ENCODE assay signal across 33 cellular contexts in the genomic region with DNA sequence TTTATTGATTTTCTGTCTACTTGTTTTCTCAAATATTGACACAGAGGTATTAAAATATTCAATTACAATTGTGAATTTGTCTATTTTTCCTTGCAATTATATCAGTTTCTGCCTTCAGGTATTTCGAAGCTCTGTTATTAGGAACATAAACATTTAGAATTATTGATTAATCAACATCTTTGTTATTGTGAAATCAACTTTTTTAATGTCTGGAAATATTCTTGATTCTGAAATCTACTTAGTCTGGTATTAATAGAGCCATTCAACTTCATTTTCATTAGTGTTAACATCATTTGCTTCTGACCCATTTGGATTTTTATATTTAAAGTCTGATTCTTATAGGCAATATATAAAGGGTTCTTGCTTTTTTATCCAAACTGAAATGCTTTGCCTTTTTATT.
"Had no signal": no experiment of that assay in that cellular context is flagged by ENCODE, and none has a peak within 500 bp of the region (broad histone marks: within the 10 kb centered on the region; RNA-seq: fewer than 3 reads in every experiment).

No MANE protein-coding gene starts in this region.

- H3K4me1 ChIP-seq: adrenal gland, breast epithelium had no signal

- ATAC-seq: activated CD8-positive, alpha-beta T cell treated with anti-CD3 and anti-CD28 coated beads for 36 hours; activated naive CD4-positive, alpha-beta T cell treated with anti-CD3 and anti-CD28 coated beads, Interleukin-2, amount 50 U/mL, for 72 hours; activated T-cell treated with anti-CD3 and anti-CD28 coated beads, Interleukin-2, amount 50 U/mL, for 4 hours; activated T-cell treated with anti-CD3 and anti-CD28 coated beads, Interleukin-2, amount 50 U/mL, for 72 hours; activated T-helper 17 cell treated with anti-CD3 and anti-CD28 coated beads, Interleukin-2, amount 50 U/mL, for 72 hours; body of pancreas had no signal

- DNase-seq: activated B cell treated with CpG ODN at 0.5 μM for 24 hours; activated CD4-positive, alpha-beta memory T cell treated with anti-CD3 and anti-CD28 coated beads for 36 hours; activated CD4-positive, alpha-beta T cell treated with anti-CD3 and anti-CD28 coated beads for 4 hours; activated CD4-positive, alpha-beta T cell treated with anti-CD3 and anti-CD28 coated beads, Interleukin-2, amount 10 ng/mL, durations not matched to agents 24 days and 14 days; activated CD4-positive, alpha-beta T cell treated with anti-CD3 and anti-CD28 coated beads, Interleukin-2, amount 50 U/mL, for 1 hour; activated CD4-positive, alpha-beta T cell treated with anti-CD3 and anti-CD28 coated beads, Interleukin-2, amount 50 U/mL, for 4 hours; activated CD4-positive, CD25-positive, alpha-beta regulatory T cell treated with anti-CD3 and anti-CD28 coated beads, Interleukin-2, amount 50 U/mL, for 72 hours; activated CD8-positive, alpha-beta memory T cell treated with anti-CD3 and anti-CD28 coated beads, Interleukin-2, amount 50 U/mL, for 4 hours; activated CD8-positive, alpha-beta T cell treated with anti-CD3 and anti-CD28 coated beads for 36 hours; activated effector memory CD4-positive, alpha-beta T cell treated with anti-CD3 and anti-CD28 coated beads, Interleukin-2, amount 50 U/mL, for 16 hours; activated gamma-delta T cell treated with Interleukin-2 at 50 U/mL for 16 hours; activated naive CD4-positive, alpha-beta T cell; activated naive CD4-positive, alpha-beta T cell treated with anti-CD3 and anti-CD28 coated beads for 36 hours; activated naive CD4-positive, alpha-beta T cell treated with anti-CD3 and anti-CD28 coated beads, Interleukin-2, amount 50 U/mL, for 16 hours; activated naive CD8-positive, alpha-beta T cell treated with anti-CD3 and anti-CD28 coated beads for 36 hours; activated T-cell treated with anti-CD3 and anti-CD28 coated beads for 4 hours; activated T-cell treated with anti-CD3 and anti-CD28 coated beads, Interleukin-2, amount 50 U/mL, for 1 hour; activated T-cell treated with anti-CD3 and anti-CD28 coated beads, Interleukin-2, amount 50 U/mL, for 4 hours; activated T-cell treated with anti-CD3 and anti-CD28 coated beads, Interleukin-2, amount 50 U/mL, for 72 hours; adrenal gland; amniotic stem cell; aorta; body of pancreas; brain microvascular endothelial cell; central memory CD4-positive, alpha-beta T cell; T-helper 2 cell; T-helper 9 cell had no signal

- H3K9me3 ChIP-seq: adrenal gland, body of pancreas, breast epithelium had no signal

- H3K36me3 ChIP-seq: adrenal gland, brain microvascular endothelial cell, breast epithelium had no signal

- H3K27ac ChIP-seq: adrenal gland, body of pancreas, brain microvascular endothelial cell, breast epithelium, VCaP had no signal

- H3K4me3 ChIP-seq: adrenal gland, body of pancreas, breast epithelium had no signal

- FAIRE-seq: astrocyte, TTC549 had no signal

- H3K27me3 ChIP-seq: adrenal gland, body of pancreas, brain microvascular endothelial cell, breast epithelium had no signal
